ENCODE assay signal across 23 cellular contexts in the genomic region with DNA sequence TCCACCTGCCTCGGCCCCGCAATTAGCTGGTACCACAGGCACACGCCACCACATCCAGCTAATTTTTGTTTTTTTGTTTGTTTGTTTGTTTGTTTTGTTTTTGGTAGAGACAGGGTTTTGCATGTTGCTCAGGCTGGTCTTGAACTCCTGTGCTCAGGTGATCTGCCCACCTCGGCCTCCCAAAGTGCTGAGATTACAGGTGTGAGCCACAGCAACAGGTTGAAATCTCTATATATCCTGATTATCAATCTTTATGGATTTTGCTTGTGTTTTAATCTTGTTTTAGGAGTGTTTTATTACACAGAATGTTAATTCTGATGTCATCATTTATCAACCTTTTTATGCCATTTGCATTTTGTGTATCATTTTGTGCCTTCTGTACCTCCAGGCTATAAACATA. TPM values are rescaled to one million over a fixed set of nuclear protein-coding genes. Genes with fewer than 3 reads are reported as not detected.
A peak's percentile ranks its signal among the peaks of the same experiment; 100 is the strongest.
DNase-seq lines count a peak whose midpoint lies in the region; ATAC-seq, FAIRE-seq and TF ChIP-seq lines count a peak whose summit lies in the region.
"Had no signal": no experiment of that assay in that cellular context is flagged by ENCODE, and none has a peak within 500 bp of the region (broad histone marks: within the 10 kb centered on the region; RNA-seq: fewer than 3 reads in every experiment).

No MANE protein-coding gene starts in this region.

- H3K27me3 ChIP-seq in GM12878 (replicated peaks in 1 of 2; ENCODE audit: control insufficient read depth in 2 of 2, insufficient read depth in 2 of 2, low read length in 1 of 2) = no peaks in the 10 kb centered on the region
- H3K27me3 ChIP-seq: BLaER1 had no signal

- DNase-seq in T-helper 17 cell (no peak), GM12878 (ENCODE audit: low read depth, low spot score) (no peak), kidney (peak; percentile 46), pons (ENCODE audit: low spot score) (no peak), HTR-8/SVneo (ENCODE audit: insufficient read length, low spot score) (no peak), NOMO-1 (lab: John Stamatoyannopoulos, UW; ENCODE audit: unreplicated experiment in 2 of 2) (no peak)
- DNase-seq: Caco-2; CD4-positive, CD25-positive, alpha-beta regulatory T cell; CD8-positive, alpha-beta T cell; DMS153; DND-41; H9; HFFc6 had no signal

- ATAC-seq in T-helper 17 cell (no peak), GM12878 (no peak), HG03095 (IDR thresholded peaks at IDR 0.05; ENCODE audit: unreplicated experiment) (no peak)
- ATAC-seq: CD8-positive, alpha-beta T cell; GM23338; HCT116 had no signal

- FAIRE-seq in GM12878 (lab: Jason Lieb, UNC) (no peak), kidney (lab: Jason Lieb, UNC) (no peak), HTR-8/SVneo (lab: Jason Lieb, UNC) (no peak)
- FAIRE-seq: A204.1, G401.6, GM19239 had no signal

- H3K9ac ChIP-seq in GM12878 (ENCODE audit: control insufficient read depth, insufficient read depth, low read length) = no peak overlapping the region
- no peak overlapping the region for H3K9ac ChIP-seq in kidney (ENCODE audit: low read length in 2 of 2)
- H3K9ac ChIP-seq: BLaER1 had no signal

- no peak overlapping the region for H3K4me3 ChIP-seq in HEK293 (ENCODE audit: low read depth, low read length)
- no peak overlapping the region for H3K4me3 ChIP-seq in GM12878
- H3K4me3 ChIP-seq in kidney (ENCODE audit: low read length in 2 of 2) = no peak overlapping the region
- H3K4me3 ChIP-seq: BLaER1, GM23338 had no signal

- H4K20me1 ChIP-seq in GM12878 (ENCODE audit: control insufficient read depth, insufficient read depth) = no peaks in the 10 kb centered on the region
- H4K20me1 ChIP-seq: BLaER1 had no signal

- H3K27ac ChIP-seq in HEK293 (ENCODE audit: extremely low read depth, low read depth, low read length) (no peak overlapping the region), GM12878 (ENCODE audit: control insufficient read depth, insufficient read depth) (no peak overlapping the region), kidney (ENCODE audit: low read depth in 2 of 2, low read length in 2 of 2) (no peak overlapping the region)
- H3K27ac ChIP-seq: BLaER1, C4-2B had no signal

- TF ChIP-seq CTCF in HEK293 (tag by site-specific recombination; IDR thresholded peaks at IDR 0.05) (no peak), GM12878 (IDR thresholded peaks at IDR 0.05 in 2 of 3, conservative IDR thresholded peaks at IDR 0.05 in 1 of 3; ENCODE audit: control insufficient read depth in 2 of 3, extremely low read depth in 1 of 3, insufficient read depth in 1 of 3, low read depth in 3 of 3, low read length in 3 of 3) (no peak), kidney (IDR thresholded peaks at IDR 0.05; ENCODE audit: borderline replicate concordance, extremely low read depth, insufficient read depth) (no peak)

- no peak for TF ChIP-seq POLR2A in GM12878 (IDR thresholded peaks at IDR 0.05; ENCODE audit: low read depth, low read length)

- RAD21 ChIA-PET in GM12878 (lab: Charles Lee; ENCODE audit: unreplicated experiment) = interaction anchor here (0.6 to 7.7 kb wide), 10 partner anchors 9 to 403 kb away, joined by 3 to 64 read pairs (median 4); no protein-coding TSS in a partner anchor

- intact Hi-C loops in GM12878 (cut with micrococcal nuclease; ENCODE audit: unreplicated experiment) (no loop called here), kidney (cut with DNase I) (loop anchor here (10.0 kb wide), 2 partner anchors 75 to 405 kb away; no protein-coding TSS in a partner anchor)

- H3K9me3 ChIP-seq in HEK293 (ENCODE audit: control insufficient read depth, insufficient read depth, low read depth, low read length) = no peaks in the 10 kb centered on the region
- H3K9me3 ChIP-seq in T-helper 17 cell (ENCODE audit: control insufficient read depth, low read length, poor library complexity, severe bottlenecking) = no peaks in the 10 kb centered on the region
- no peaks in the 10 kb centered on the region for H3K9me3 ChIP-seq in GM12878 (replicated peaks; ENCODE audit: control insufficient read depth, insufficient read depth, low read length)
- H3K9me3 ChIP-seq in kidney (ENCODE audit: control insufficient read depth in 1 of 2, low read length in 2 of 2) = no peaks in the 10 kb centered on the region
- H3K9me3 ChIP-seq: BLaER1, Caco-2 had no signal

- POLR2A ChIA-PET in HEK293 (lab: Yijun Ruan, JAX) (no interaction called here), GM12878 (lab: Charles Lee) (no interaction called here)

- TF ChIP-seq RAD21 in GM12878 (IDR thresholded peaks at IDR 0.05; ENCODE audit: insufficient read depth, low read depth, low read length) = no peak

- no peak overlapping the region for H3K4me3 Mint-ChIP-seq in T-helper 17 cell
- H3K4me3 Mint-ChIP-seq: B cell; CD4-positive, CD25-positive, alpha-beta regulatory T cell; CD8-positive, alpha-beta T cell; GM23338; H9; HFFc6 had no signal

- H3K4me1 Mint-ChIP-seq in T-helper 17 cell = peaks cover 2% of the 10 kb centered on the region

- H2AFZ ChIP-seq in GM12878 (ENCODE audit: control insufficient read depth, low read depth, low read length) = no peak overlapping the region
- H2AFZ ChIP-seq: GM23338 had no signal

- H3K4me2 ChIP-seq in GM12878 (ENCODE audit: control insufficient read depth, insufficient read depth) = no peak overlapping the region
- H3K4me2 ChIP-seq: BLaER1, GM23338 had no signal

- peak overlapping the region; percentile 45 for H3K27ac Mint-ChIP-seq in T-helper 17 cell
- H3K27ac Mint-ChIP-seq: B cell; CD4-positive, CD25-positive, alpha-beta regulatory T cell; CD8-positive, alpha-beta T cell; GM23338; H9; HFFc6 had no signal

- BruUV-seq in GM12878 (replicated peaks; lab: Mats Ljungman, UMichigan) = no TSS peak

- in situ Hi-C loops in GM12878 (cut with MboI) = loop anchor here (5.0 kb wide), 2 partner anchors 88 to 408 kb away; no protein-coding TSS in a partner anchor

- H3K36me3 Mint-ChIP-seq in T-helper 17 cell (ENCODE audit: low read depth) = no peaks in the 10 kb centered on the region
- H3K36me3 Mint-ChIP-seq: CD4-positive, CD25-positive, alpha-beta regulatory T cell; CD8-positive, alpha-beta T cell had no signal

- H3K79me2 ChIP-seq in GM12878 (ENCODE audit: control insufficient read depth, insufficient read depth, low read length) = no peaks in the 10 kb centered on the region

- SMC1A ChIA-PET in GM12878 (lab: Charles Lee; ENCODE audit: uncharacterized antibody, unreplicated experiment) = interaction anchor here (0.8 to 7.5 kb wide), 12 partner anchors 9 to 462 kb away, joined by 3 to 81 read pairs (median 4); partner anchors contain the start of gene UTP6

- CTCF ChIA-PET in HEK293 (lab: Yijun Ruan, JAX) = interaction anchor here (0.9 to 6.6 kb wide), 6 partner anchors 69 to 403 kb away, joined by 3 to 111 read pairs (median 5); no protein-coding TSS in a partner anchor
- CTCF ChIA-PET in GM12878 (lab: Yijun Ruan, JAX) = interaction anchor here (0.7 to 6.8 kb wide), 13 partner anchors 12 to 403 kb away, joined by 3 to 95 read pairs (median 6); no protein-coding TSS in a partner anchor

- H3K36me3 ChIP-seq in HEK293 (ENCODE audit: control insufficient read depth in 2 of 2, insufficient read depth in 1 of 2, low read length in 2 of 2) (no peaks in the 10 kb centered on the region), GM12878 (ENCODE audit: control insufficient read depth in 2 of 2, insufficient read depth in 2 of 2, low read length in 1 of 2) (no peaks in the 10 kb centered on the region), kidney (ENCODE audit: control insufficient read depth in 1 of 2, insufficient read depth in 2 of 2, low read length in 2 of 2) (no peaks in the 10 kb centered on the region)
- H3K36me3 ChIP-seq: BLaER1 had no signal

- 68% methylated on average over 4 of the region's 4 CpGs for WGBS in GM12878 (ENCODE audit: insufficient coverage, insufficient replicate concordance, low lambda C conversion rate, missing lambda C conversion rate)

- TF ChIP-seq EP300 in GM12878 (IDR thresholded peaks at IDR 0.05; ENCODE audit: borderline replicate concordance in 1 of 2, control insufficient read depth in 1 of 2, low read depth in 2 of 2, low read length in 2 of 2) = no peak

- H3K27me3 Mint-ChIP-seq in T-helper 17 cell = no peaks in the 10 kb centered on the region
- H3K27me3 Mint-ChIP-seq: B cell had no signal

- H3K4me1 ChIP-seq in HEK293 (ENCODE audit: control insufficient read depth, insufficient read depth, low read length) = no peaks in the 10 kb centered on the region
- H3K4me1 ChIP-seq in GM12878 (ENCODE audit: control insufficient read depth, insufficient read depth, low read length) = no peaks in the 10 kb centered on the region
- H3K4me1 ChIP-seq in kidney (ENCODE audit: control insufficient read depth in 1 of 2, insufficient read depth in 1 of 2, low read depth in 1 of 2, low read length in 2 of 2) = peaks cover 0 to 3% of the 10 kb centered on the region in 2 donors

TF ChIP-seq in HEK293, 187 proteins besides CTCF, POLR2A, EP300 and RAD21 (continues in another document):
- TF ChIP-seq SCRT2 (tag by site-specific recombination; IDR thresholded peaks at IDR 0.05) (peak; percentile 92), SCRT1 (tag by site-specific recombination; IDR thresholded peaks at IDR 0.05; ENCODE audit: borderline replicate concordance) (peak; percentile 90; the same call in 1 of the 2 replicates)

TF ChIP-seq in GM12878, 131 proteins besides CTCF, POLR2A, EP300 and RAD21 (continues in another document):
- TF ChIP-seq ZZZ3 (IDR thresholded peaks at IDR 0.05; ENCODE audit: control insufficient read depth, insufficient read length, low read depth) (no peak), ETV6 (conservative IDR thresholded peaks at IDR 0.05 in 1 of 2, IDR thresholded peaks at IDR 0.05 in 1 of 2; ENCODE audit: borderline replicate concordance in 1 of 2, low read depth in 1 of 2) (no peak), BCL11A (IDR thresholded peaks at IDR 0.05; ENCODE audit: low read depth, low read length) (no peak)

RNA-seq across cellular contexts. Expression of gene RAB11FIP4, which starts 48.2 kb away (rescaled TPM):
- total RNA-seq in T-helper 17 cell (10 to 100 TPM; 47.4 to 61.9 TPM), GM12878 (2014; rRNA removed) (21.2 and 22.7 TPM in 2 replicates), GM12878 (2014; rRNA removed; fragmentation: Illumina TruSeq; extraction: Trizol) (18.8 and 20.1 TPM in 2 replicates), GM12878 (2021) (27.0 and 28.7 TPM in 2 replicates), kidney (32.5 TPM)
- total RNA-seq in GM12878 (2013; cell fraction: nucleolus; rRNA removed) = 40.5 and 45.1 TPM in 2 replicates
- 4.9 TPM for polyA plus RNA-seq in GM12878 (2011; ENCODE audit: low read depth)
- polyA plus RNA-seq in GM12878 (2011; rRNA removed) (15.9 and 18.3 TPM in 2 replicates), GM12878 (2014; fragmentation: Illumina TruSeq; extraction: Trizol) (9.6 and 15.2 TPM in 2 replicates), GM12878 (2014; fragmentation: Nextera tagmentation; extraction: Ambion mirVana) (1 to 10 TPM; 1.4 to 1.8 TPM), GM12878 (2014; rRNA removed) (19.0 and 19.8 TPM in 2 replicates), GM12878 (2016; fragmentation: Nextera tagmentation; extraction: Ambion mirVana) (10 to 100 TPM; 15.8 to 17.0 TPM), kidney (ENCODE audit: insufficient read depth, low read depth, low replicate concordance) (10.0 TPM)
- 16.3 and 17.2 TPM in 2 replicates for polyA plus RNA-seq in GM12878 (2011; cell fraction: cytosol; rRNA removed)
- 23.3 and 26.8 TPM in 2 replicates for polyA plus RNA-seq in GM12878 (2011; cell fraction: nucleus; rRNA removed)
- polyA plus RNA-seq in GM12878 (2012) = 8.4 and 11.3 TPM in 2 replicates
- 31.9 and 40.7 TPM in 2 replicates for polyA minus RNA-seq in GM12878 (2011; rRNA and poly(A)+ RNA removed)
- 8.3 and 12.3 TPM in 2 replicates for polyA minus RNA-seq in GM12878 (2011; cell fraction: cytosol; rRNA and poly(A)+ RNA removed)
- polyA minus RNA-seq in GM12878 (2011; cell fraction: nucleus; rRNA and poly(A)+ RNA removed) = 15.5 and 19.5 TPM in 2 replicates

Comparison
In these comparisons a context has a peak if more than half of its experiments do, and no peak if none do; other contexts are left out.
1. Of the 9 proteins assayed by ChIP-seq in both HEK293 and GM12878: peak only in HEK293: ATF2; only in GM12878: none; in both: none; in neither: 8.